In genomic region chr11:86056262-86056911, GRCh38 we compare ENCODE assay signal across 23 cellular contexts. TPM values are rescaled to one million over a fixed set of nuclear protein-coding genes. Genes with fewer than 3 reads are reported as not detected.
DNase-seq lines count a peak whose midpoint lies in the region; ATAC-seq and TF ChIP-seq lines count a peak whose summit lies in the region.
"Had no signal": no experiment of that assay in that cellular context is flagged by ENCODE, and none has a peak within 500 bp of the region (broad histone marks: within the 10 kb centered on the region; RNA-seq: fewer than 3 reads in every experiment).

No MANE protein-coding gene starts in this region.

- POLR2A ChIA-PET in CD8-positive, alpha-beta T cell (lab: Charles Lee), result no interaction called here
- POLR2A ChIA-PET in activated CD4-positive, alpha-beta memory T cell treated with anti-CD3 and anti-CD28 coated beads for 36 hours (lab: Charles Lee), result interaction anchor here (1.6 kb wide), 1 partner anchor 12 kb away, joined by 5 read pairs; the partner anchor contains the start of gene PICALM
- POLR2A ChIA-PET in naive thymus-derived CD4-positive, alpha-beta T cell (lab: Charles Lee), result no interaction called here
- POLR2A ChIA-PET in Caco-2 (lab: Charles Lee), result no interaction called here

- TF ChIP-seq CTCF in CD8-positive, alpha-beta T cell (IDR thresholded peaks at IDR 0.05), result no peak
- TF ChIP-seq CTCF in Caco-2 (IDR thresholded peaks at IDR 0.05; ENCODE audit: insufficient read depth in 1 of 2, low read depth in 1 of 2, low read length in 1 of 2, severe bottlenecking in 1 of 2, unreplicated experiment in 1 of 2) (peak in 1 of 2 experiments; percentile 14), GM20000 (IDR thresholded peaks at IDR 0.05; ENCODE audit: extremely low read depth, missing control alignments) (no peak)

- no peaks in the 10 kb centered on the region for H3K27me3 Mint-ChIP-seq in CD8-positive, alpha-beta T cell (ENCODE audit: low read depth)
- H3K27me3 Mint-ChIP-seq in activated CD4-positive, alpha-beta memory T cell treated with anti-CD3 and anti-CD28 coated beads for 36 hours, result no peaks in the 10 kb centered on the region
- no peaks in the 10 kb centered on the region for H3K27me3 Mint-ChIP-seq in naive thymus-derived CD4-positive, alpha-beta T cell
- no peaks in the 10 kb centered on the region for H3K27me3 Mint-ChIP-seq in Caco-2 (ENCODE audit: insufficient read depth, unreplicated experiment)
- H3K27me3 Mint-ChIP-seq: IgD-negative memory B cell had no signal

- peak overlapping the region; percentile 16 for H3K4me3 Mint-ChIP-seq in CD8-positive, alpha-beta T cell
- no peak overlapping the region for H3K4me3 Mint-ChIP-seq in activated CD4-positive, alpha-beta memory T cell treated with anti-CD3 and anti-CD28 coated beads for 36 hours
- peak overlapping the region in 7 of 10 donors; percentile 17 to 54 (median 44) for H3K4me3 Mint-ChIP-seq in naive thymus-derived CD4-positive, alpha-beta T cell
- H3K4me3 Mint-ChIP-seq in Caco-2 (ENCODE audit: unreplicated experiment), result no peak overlapping the region
- H3K4me3 Mint-ChIP-seq: nephron progenitor cell had no signal

- H3K27ac ChIP-seq in CD8-positive, alpha-beta T cell (ENCODE audit: low read depth, low read length), result no peak overlapping the region
- H3K27ac ChIP-seq in naive thymus-derived CD4-positive, alpha-beta T cell (ENCODE audit: low read depth, low read length), result no peak overlapping the region
- H3K27ac ChIP-seq: body of pancreas, psoas muscle, RWPE1, skin epidermis, VCaP had no signal

- H3K27me3 ChIP-seq in CD8-positive, alpha-beta T cell (ENCODE audit: insufficient read depth, low read length), result no peaks in the 10 kb centered on the region
- no peaks in the 10 kb centered on the region for H3K27me3 ChIP-seq in naive thymus-derived CD4-positive, alpha-beta T cell (ENCODE audit: control insufficient read depth in 2 of 2, insufficient read depth in 2 of 2, low read length in 2 of 2)
- H3K27me3 ChIP-seq in Caco-2 (replicated peaks; ENCODE audit: control insufficient read depth, insufficient read depth, low read length), result no peaks in the 10 kb centered on the region
- H3K27me3 ChIP-seq: body of pancreas had no signal

- intact Hi-C loops in CD8-positive, alpha-beta T cell (cut with DNase I, micrococcal nuclease), result no loop called here
- intact Hi-C loops in activated CD4-positive, alpha-beta memory T cell treated with anti-CD3 and anti-CD28 coated beads for 36 hours (cut with micrococcal nuclease), result loop anchor here (1.0 kb wide), 1 partner anchor 10 kb away; no protein-coding TSS in a partner anchor
- intact Hi-C loops in naive thymus-derived CD4-positive, alpha-beta T cell (cut with micrococcal nuclease), result no loop called here
- intact Hi-C loops in Caco-2 (cut with micrococcal nuclease; ENCODE audit: unreplicated experiment), result no loop called here

- no TSS peak for BruUV-seq in Caco-2 (replicated peaks; lab: Mats Ljungman, UMichigan)

- H3K4me1 ChIP-seq in CD8-positive, alpha-beta T cell (ENCODE audit: insufficient read depth, low read length), result peaks cover 70% of the 10 kb centered on the region
- peaks cover 32 to 74% of the 10 kb centered on the region in 2 donors for H3K4me1 ChIP-seq in naive thymus-derived CD4-positive, alpha-beta T cell (ENCODE audit: control insufficient read depth in 2 of 2, insufficient read depth in 2 of 2, low read length in 2 of 2)
- peaks cover 50% of the 10 kb centered on the region for H3K4me1 ChIP-seq in Caco-2

- H3K4me3 ChIP-seq in CD8-positive, alpha-beta T cell (ENCODE audit: low read depth, low read length), result no peak overlapping the region
- H3K4me3 ChIP-seq in naive thymus-derived CD4-positive, alpha-beta T cell (ENCODE audit: low read length), result no peak overlapping the region
- H3K4me3 ChIP-seq in Caco-2 (ENCODE audit: low read depth, low read length), result no peak overlapping the region
- H3K4me3 ChIP-seq: body of pancreas, psoas muscle, skin epidermis had no signal

- H3K9me3 ChIP-seq in CD8-positive, alpha-beta T cell (ENCODE audit: low read length), result no peaks in the 10 kb centered on the region
- no peaks in the 10 kb centered on the region for H3K9me3 ChIP-seq in naive thymus-derived CD4-positive, alpha-beta T cell (ENCODE audit: control insufficient read depth in 2 of 3, low read length in 3 of 3)
- no peaks in the 10 kb centered on the region for H3K9me3 ChIP-seq in Caco-2
- H3K9me3 ChIP-seq: body of pancreas, psoas muscle had no signal

- peaks cover 16% of the 10 kb centered on the region for H3K36me3 Mint-ChIP-seq in CD8-positive, alpha-beta T cell
- peaks cover 34% of the 10 kb centered on the region for H3K36me3 Mint-ChIP-seq in activated CD4-positive, alpha-beta memory T cell treated with anti-CD3 and anti-CD28 coated beads for 36 hours
- peaks cover 4 to 31% (median 21%) of the 10 kb centered on the region in 5 donors for H3K36me3 Mint-ChIP-seq in naive thymus-derived CD4-positive, alpha-beta T cell
- H3K36me3 Mint-ChIP-seq in Caco-2 (ENCODE audit: insufficient read depth, unreplicated experiment), result peaks cover 13% of the 10 kb centered on the region

- peak; percentile 27 for ATAC-seq in CD8-positive, alpha-beta T cell
- ATAC-seq in GM19463 (IDR thresholded peaks at IDR 0.05; ENCODE audit: unreplicated experiment) (peak; percentile 45), HG03378 (IDR thresholded peaks at IDR 0.05; ENCODE audit: unreplicated experiment) (no peak)
- ATAC-seq in naive thymus-derived CD4-positive, alpha-beta T cell, result no peak
- ATAC-seq: body of pancreas, psoas muscle had no signal

- H3K27ac Mint-ChIP-seq in CD8-positive, alpha-beta T cell, result peak overlapping the region; percentile 45
- peak overlapping the region; percentile 20 for H3K27ac Mint-ChIP-seq in activated CD4-positive, alpha-beta memory T cell treated with anti-CD3 and anti-CD28 coated beads for 36 hours
- peak overlapping the region in 3 of 9 donors; percentile 35 to 43 (median 43) for H3K27ac Mint-ChIP-seq in naive thymus-derived CD4-positive, alpha-beta T cell
- no peak overlapping the region for H3K27ac Mint-ChIP-seq in Caco-2 (ENCODE audit: unreplicated experiment)
- H3K27ac Mint-ChIP-seq: nephron progenitor cell had no signal

- CTCF ChIA-PET in CD8-positive, alpha-beta T cell (lab: Charles Lee), result no interaction called here
- CTCF ChIA-PET in activated CD4-positive, alpha-beta memory T cell treated with anti-CD3 and anti-CD28 coated beads for 36 hours (lab: Charles Lee), result no interaction called here
- CTCF ChIA-PET in naive thymus-derived CD4-positive, alpha-beta T cell (lab: Charles Lee), result no interaction called here
- CTCF ChIA-PET in Caco-2 (lab: Charles Lee), result no interaction called here

- H3K36me3 ChIP-seq in CD8-positive, alpha-beta T cell (ENCODE audit: insufficient read depth, low read length), result no peaks in the 10 kb centered on the region
- H3K36me3 ChIP-seq in naive thymus-derived CD4-positive, alpha-beta T cell (ENCODE audit: control insufficient read depth in 2 of 3, insufficient read depth in 3 of 3, low read length in 3 of 3), result no peaks in the 10 kb centered on the region
- H3K36me3 ChIP-seq in Caco-2 (ENCODE audit: control insufficient read depth, insufficient read depth, low read length), result no peaks in the 10 kb centered on the region

- DNase-seq in CD8-positive, alpha-beta T cell, result no peak
- DNase-seq in activated CD4-positive, alpha-beta memory T cell treated with anti-CD3 and anti-CD28 coated beads for 36 hours, result no peak
- DNase-seq in naive thymus-derived CD4-positive, alpha-beta T cell, result no peak
- DNase-seq in Caco-2 (no peak), GM20000 (ENCODE audit: low spot score) (no peak), AML-193 (lab: John Stamatoyannopoulos, UW) (no peak)
- DNase-seq: activated naive CD4-positive, alpha-beta T cell; body of pancreas; cortex of kidney; DMS153; mesendoderm; MM.1S; NCI-H226; nephron progenitor cell; NK-92 treated with Interleukin-12 subunit alpha and Interleukin-12 subunit beta, amount 100 ng/mL, for 24 hours; psoas muscle; stimulated activated CD4-positive, alpha-beta T cell treated with anti-CD3 and anti-CD28 coated beads, Interleukin-4, amount 100 ng/mL, for 24 hours had no signal

- no peaks in the 10 kb centered on the region for H3K9me3 Mint-ChIP-seq in CD8-positive, alpha-beta T cell
- peaks cover 9% of the 10 kb centered on the region for H3K9me3 Mint-ChIP-seq in activated CD4-positive, alpha-beta memory T cell treated with anti-CD3 and anti-CD28 coated beads for 36 hours
- peaks cover 0 to 1% (median 0%) of the 10 kb centered on the region in 11 donors for H3K9me3 Mint-ChIP-seq in naive thymus-derived CD4-positive, alpha-beta T cell
- H3K9me3 Mint-ChIP-seq in Caco-2 (ENCODE audit: unreplicated experiment), result peaks cover under 1% of the 10 kb centered on the region
- H3K9me3 Mint-ChIP-seq: IgD-negative memory B cell had no signal

- peaks cover 87% of the 10 kb centered on the region for H3K4me1 Mint-ChIP-seq in CD8-positive, alpha-beta T cell (ENCODE audit: low read depth)
- peaks cover 92% of the 10 kb centered on the region for H3K4me1 Mint-ChIP-seq in activated CD4-positive, alpha-beta memory T cell treated with anti-CD3 and anti-CD28 coated beads for 36 hours (ENCODE audit: low read depth)
- H3K4me1 Mint-ChIP-seq in naive thymus-derived CD4-positive, alpha-beta T cell, result peaks cover 67 to 99% (median 90%) of the 10 kb centered on the region in 7 donors
- H3K4me1 Mint-ChIP-seq in Caco-2 (ENCODE audit: low read depth, unreplicated experiment), result peaks cover 55% of the 10 kb centered on the region
- H3K4me1 Mint-ChIP-seq: nephron progenitor cell had no signal

RNA-seq across cellular contexts. Expression of gene PICALM, which starts 12.5 kb away (rescaled TPM):
- 10 to 100 TPM; 79.8 to 80.0 TPM for total RNA-seq in CD8-positive, alpha-beta T cell
- 10 to 100 TPM; 75.9 to 90.4 TPM for total RNA-seq in activated CD4-positive, alpha-beta memory T cell treated with anti-CD3 and anti-CD28 coated beads for 36 hours
- 100 to 1,000 TPM in 4 of 5 experiments, 10 to 100 TPM in 1; 96.7 to 230 (median 102) TPM for total RNA-seq in naive thymus-derived CD4-positive, alpha-beta T cell
- polyA plus RNA-seq in naive thymus-derived CD4-positive, alpha-beta T cell, result 10 to 100 TPM; 14.6 to 16.1 TPM
- total RNA-seq in Caco-2 (2022), result 321 and 331 TPM in 2 replicates

Comparison
In these comparisons a context has a peak if more than half of its experiments do, and no peak if none do; other contexts are left out.
1. ATAC-seq: peak in CD8-positive, alpha-beta T cell (single experiment) and GM19463 (single experiment); none in naive thymus-derived CD4-positive, alpha-beta T cell (single experiment) and HG03378 (single experiment).
2. H3K4me3 Mint-ChIP-seq: peak in CD8-positive, alpha-beta T cell (single experiment) and naive thymus-derived CD4-positive, alpha-beta T cell (7 of 10); none in activated CD4-positive, alpha-beta memory T cell treated with anti-CD3 and anti-CD28 coated beads for 36 hours (single experiment) and Caco-2 (single experiment).